1 cellular context compared by ENCODE assay signal in the genomic region with DNA sequence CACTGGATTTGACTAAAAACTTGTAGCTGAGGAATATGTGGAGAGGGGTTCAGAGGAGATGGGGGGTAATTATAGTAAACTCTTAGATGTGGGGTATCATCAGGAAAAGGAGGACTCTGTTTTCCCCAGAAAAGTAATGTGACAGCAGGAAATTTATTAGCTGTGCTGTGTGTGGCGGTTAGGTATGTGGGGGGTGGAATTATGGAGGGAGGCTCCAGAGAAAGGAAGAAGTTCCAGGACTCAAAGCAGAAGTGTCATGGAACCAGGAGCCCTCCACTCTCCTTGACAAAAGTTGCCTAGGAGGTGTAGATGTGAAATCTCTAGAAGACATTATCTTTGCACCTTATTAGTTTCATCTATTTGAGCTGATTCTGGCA.
TF ChIP-seq lines count a peak whose summit lies in the region.

No MANE protein-coding gene starts in this region.

TF ChIP-seq in SK-N-SH, 30 proteins besides CTCF, POLR2A, EP300 and RAD21 (continued from another document):
- TF ChIP-seq, protein P1, sequence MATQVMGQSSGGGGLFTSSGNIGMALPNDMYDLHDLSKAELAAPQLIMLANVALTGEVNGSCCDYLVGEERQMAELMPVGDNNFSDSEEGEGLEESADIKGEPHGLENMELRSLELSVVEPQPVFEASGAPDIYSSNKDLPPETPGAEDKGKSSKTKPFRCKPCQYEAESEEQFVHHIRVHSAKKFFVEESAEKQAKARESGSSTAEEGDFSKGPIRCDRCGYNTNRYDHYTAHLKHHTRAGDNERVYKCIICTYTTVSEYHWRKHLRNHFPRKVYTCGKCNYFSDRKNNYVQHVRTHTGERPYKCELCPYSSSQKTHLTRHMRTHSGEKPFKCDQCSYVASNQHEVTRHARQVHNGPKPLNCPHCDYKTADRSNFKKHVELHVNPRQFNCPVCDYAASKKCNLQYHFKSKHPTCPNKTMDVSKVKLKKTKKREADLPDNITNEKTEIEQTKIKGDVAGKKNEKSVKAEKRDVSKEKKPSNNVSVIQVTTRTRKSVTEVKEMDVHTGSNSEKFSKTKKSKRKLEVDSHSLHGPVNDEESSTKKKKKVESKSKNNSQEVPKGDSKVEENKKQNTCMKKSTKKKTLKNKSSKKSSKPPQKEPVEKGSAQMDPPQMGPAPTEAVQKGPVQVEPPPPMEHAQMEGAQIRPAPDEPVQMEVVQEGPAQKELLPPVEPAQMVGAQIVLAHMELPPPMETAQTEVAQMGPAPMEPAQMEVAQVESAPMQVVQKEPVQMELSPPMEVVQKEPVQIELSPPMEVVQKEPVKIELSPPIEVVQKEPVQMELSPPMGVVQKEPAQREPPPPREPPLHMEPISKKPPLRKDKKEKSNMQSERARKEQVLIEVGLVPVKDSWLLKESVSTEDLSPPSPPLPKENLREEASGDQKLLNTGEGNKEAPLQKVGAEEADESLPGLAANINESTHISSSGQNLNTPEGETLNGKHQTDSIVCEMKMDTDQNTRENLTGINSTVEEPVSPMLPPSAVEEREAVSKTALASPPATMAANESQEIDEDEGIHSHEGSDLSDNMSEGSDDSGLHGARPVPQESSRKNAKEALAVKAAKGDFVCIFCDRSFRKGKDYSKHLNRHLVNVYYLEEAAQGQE (IDR thresholded peaks at IDR 0.05; ENCODE audit: low read depth, low read length) = no peak
